Comparison of ENCODE assay signal across 8 cellular contexts in genomic region chr12:77152623-77153193, GRCh38.
DNase-seq lines count a peak whose midpoint lies in the region; ATAC-seq, FAIRE-seq and TF ChIP-seq lines count a peak whose summit lies in the region.

No MANE protein-coding gene starts in this region.

- H3K4me3 ChIP-seq in IMR-90 (ENCODE audit: insufficient read depth, low read depth, low read length) (no peak overlapping the region), breast epithelium (no peak overlapping the region)

- H3K27me3 Mint-ChIP-seq in activated naive CD4-positive, alpha-beta T cell treated with anti-CD3 and anti-CD28 coated beads for 36 hours (ENCODE audit: low read depth) = no peaks in the 10 kb centered on the region

- no peak overlapping the region for H3K23ac ChIP-seq in IMR-90 (ENCODE audit: low read depth, low read length)

- ATAC-seq in IMR-90 (ENCODE audit: low read depth) = peak; percentile 54; the same call in 1 of the 2 replicates

- H3K4me1 ChIP-seq in IMR-90 (ENCODE audit: control insufficient read depth, insufficient read depth, low read length) = no peaks in the 10 kb centered on the region
- H3K4me1 ChIP-seq in breast epithelium = no peaks in the 10 kb centered on the region

- H4K5ac ChIP-seq in IMR-90 (ENCODE audit: low read depth, low read length) = no peak overlapping the region

- H3K27ac Mint-ChIP-seq in activated naive CD4-positive, alpha-beta T cell treated with anti-CD3 and anti-CD28 coated beads for 36 hours = no peak overlapping the region

- DNase-seq in IMR-90 = peak; percentile 56
- no peak for DNase-seq in breast epithelium (ENCODE audit: low spot score in 2 of 2)
- peak; percentile 46 for DNase-seq in medulla oblongata (ENCODE audit: extremely low spot score)
- no peak for DNase-seq in activated CD4-positive, CD25-positive, alpha-beta regulatory T cell treated with anti-CD3 and anti-CD28 coated beads, Interleukin-2, amount 50 U/mL, for 72 hours
- DNase-seq in activated T-cell treated with anti-CD3 and anti-CD28 coated beads, Interleukin-2, amount 50 U/mL, for 48 hours = no peak
- no peak for DNase-seq in GM19239 (ENCODE audit: insufficient read length, low spot score)
- DNase-seq in activated naive CD4-positive, alpha-beta T cell treated with anti-CD3 and anti-CD28 coated beads for 36 hours = no peak

- no CpG with 5 or more reads among the region's 2 CpGs for WGBS in IMR-90 (ENCODE audit: extremely low coverage in 2 of 2, insufficient read length in 1 of 2), 2 experiments

- peaks cover 1% of the 10 kb centered on the region for H3K9me3 Mint-ChIP-seq in activated naive CD4-positive, alpha-beta T cell treated with anti-CD3 and anti-CD28 coated beads for 36 hours

- H3K27me3 ChIP-seq in IMR-90 (ENCODE audit: control insufficient read depth, insufficient read depth, low read length) (no peaks in the 10 kb centered on the region), breast epithelium (no peaks in the 10 kb centered on the region)

- TF ChIP-seq CTCF in C4-2B (conservative IDR thresholded peaks at IDR 0.05) (peak; percentile 74), IMR-90 (conservative IDR thresholded peaks at IDR 0.05; ENCODE audit: low read depth, low read length) (peak; percentile 65), breast epithelium (IDR thresholded peaks at IDR 0.05) (peak in 2 of 3 donors; percentile 42 to 44)

- H2BK20ac ChIP-seq in IMR-90 (ENCODE audit: low read depth, low read length) = no peak overlapping the region

- no peak overlapping the region for H3K4me3 Mint-ChIP-seq in activated naive CD4-positive, alpha-beta T cell treated with anti-CD3 and anti-CD28 coated beads for 36 hours

- dilution Hi-C loops in IMR-90 (cut with HindIII; ENCODE audit: low sequenced_read_pairs, unreplicated experiment) = loop anchor here (25.0 kb wide), 1 partner anchor 535 kb away; no protein-coding TSS in a partner anchor

- TF ChIP-seq POLR2A in IMR-90 (IDR thresholded peaks at IDR 0.05; ENCODE audit: low read depth, low read length) (no peak), breast epithelium (IDR thresholded peaks at IDR 0.05) (no peak)

- H3K27ac ChIP-seq in C4-2B = no peak overlapping the region
- H3K27ac ChIP-seq in IMR-90 (ENCODE audit: insufficient read depth, low read length) = no peak overlapping the region
- H3K27ac ChIP-seq in breast epithelium = no peak overlapping the region

- H3K36me3 ChIP-seq in IMR-90 (ENCODE audit: control insufficient read depth, insufficient read depth, low read length) (no peaks in the 10 kb centered on the region), breast epithelium (no peaks in the 10 kb centered on the region)

- no peaks in the 10 kb centered on the region for H3K9me3 ChIP-seq in IMR-90 (ENCODE audit: control insufficient read depth, insufficient read depth, low read length)
- no peaks in the 10 kb centered on the region for H3K9me3 ChIP-seq in breast epithelium

- H2AFZ ChIP-seq in IMR-90 (replicated peaks; ENCODE audit: low read length, poor library complexity) = no peak overlapping the region

- in situ Hi-C loops in IMR-90 (cut with MboI; ENCODE audit: low sequenced_read_pairs) = loop anchor here (5.0 kb wide), 1 partner anchor 530 kb away; no protein-coding TSS in a partner anchor

- no peak overlapping the region for H3K9ac ChIP-seq in IMR-90 (ENCODE audit: low read depth, low read length)

- H4K20me1 ChIP-seq in IMR-90 (ENCODE audit: insufficient read depth, low read length) = no peaks in the 10 kb centered on the region

- no peak overlapping the region for H3K18ac ChIP-seq in IMR-90 (ENCODE audit: low read depth, low read length)

- H3K14ac ChIP-seq in IMR-90 (replicated peaks; ENCODE audit: low read depth, low read length) = no peak overlapping the region

- H3K56ac ChIP-seq in IMR-90 (ENCODE audit: extremely low read depth, insufficient read depth, low read length) = no peak overlapping the region

- no TSS peak for BruUV-seq in IMR-90 (replicated peaks; lab: Mats Ljungman, UMichigan)

- H2BK120ac ChIP-seq in IMR-90 (ENCODE audit: low read depth, low read length) = no peak overlapping the region

- H4K91ac ChIP-seq in IMR-90 (ENCODE audit: insufficient read depth, low read depth, low read length) = no peak overlapping the region

- CTCF ChIA-PET in IMR-90 (lab: Yijun Ruan, JAX) = interaction anchor here (0.7 to 1.8 kb wide), 9 partner anchors 9 to 710 kb away, joined by 3 to 11 read pairs (median 3); no protein-coding TSS in a partner anchor
- CTCF ChIA-PET in activated naive CD4-positive, alpha-beta T cell treated with anti-CD3 and anti-CD28 coated beads for 36 hours (lab: Charles Lee) = interaction anchor here (0.7 kb wide), 1 partner anchor 297 kb away, joined by 3 read pairs; no protein-coding TSS in a partner anchor

- no peak overlapping the region for H3K4ac ChIP-seq in IMR-90 (ENCODE audit: low read depth, low read length)

- TF ChIP-seq RAD21 in IMR-90 (IDR thresholded peaks at IDR 0.05; ENCODE audit: low read length) = peak; percentile 76

- no peak for FAIRE-seq in GM19239 (lab: Jason Lieb, UNC)

- no peaks in the 10 kb centered on the region for H3K9me1 ChIP-seq in IMR-90 (ENCODE audit: insufficient read depth, low read length)

- no peaks in the 10 kb centered on the region for H3K36me3 Mint-ChIP-seq in activated naive CD4-positive, alpha-beta T cell treated with anti-CD3 and anti-CD28 coated beads for 36 hours (ENCODE audit: low read depth)

- no peak overlapping the region for H2BK15ac ChIP-seq in IMR-90 (ENCODE audit: low read depth, low read length)

- POLR2A ChIA-PET in IMR-90 (lab: Charles Lee; ENCODE audit: unreplicated experiment) = no interaction called here

- H4K8ac ChIP-seq in IMR-90 (ENCODE audit: low read depth in 2 of 2, low read length in 2 of 2) = no peak overlapping the region

- H3K4me1 Mint-ChIP-seq in activated naive CD4-positive, alpha-beta T cell treated with anti-CD3 and anti-CD28 coated beads for 36 hours (ENCODE audit: low read depth) = no peaks in the 10 kb centered on the region

- no peak overlapping the region for H2AK5ac ChIP-seq in IMR-90 (ENCODE audit: low read depth, low read length)

- H2BK5ac ChIP-seq in IMR-90 (ENCODE audit: low read depth, low read length, poor library complexity, severe bottlenecking) = no peak overlapping the region

- H2AK9ac ChIP-seq in IMR-90 (replicated peaks; ENCODE audit: low read depth, low read length, poor library complexity) = no peak overlapping the region

- no peak overlapping the region for H3K4me2 ChIP-seq in IMR-90 (ENCODE audit: low read depth, low read length)

- intact Hi-C loops in IMR-90 (cut with micrococcal nuclease) = loop anchor here (1.0 to 5.0 kb wide), 3 partner anchors 170 to 772 kb away; no protein-coding TSS in a partner anchor
- intact Hi-C loops in breast epithelium (cut with DNase I; ENCODE audit: low total_unique reads) = no loop called here
- intact Hi-C loops in activated naive CD4-positive, alpha-beta T cell treated with anti-CD3 and anti-CD28 coated beads for 36 hours (cut with micrococcal nuclease) = no loop called here

- H3K79me1 ChIP-seq in IMR-90 (ENCODE audit: low read depth in 1 of 2, low read length in 2 of 2) = no peaks in the 10 kb centered on the region

TF ChIP-seq in IMR-90, 13 proteins besides CTCF, POLR2A, EP300 and RAD21:
- TF ChIP-seq SMC3 (IDR thresholded peaks at IDR 0.05; ENCODE audit: low read depth, low read length) (peak; percentile 71), RFX5 (IDR thresholded peaks at IDR 0.05; ENCODE audit: low read depth, low read length) (no peak)
TF ChIP-seq in IMR-90: peak in this region for 1.

Comparison
In these comparisons a context has a peak if more than half of its experiments do, and no peak if none do; other contexts are left out.
1. DNase-seq: peak in IMR-90 (single experiment) and medulla oblongata (single experiment); none in breast epithelium (0 of 2), activated CD4-positive, CD25-positive, alpha-beta regulatory T cell treated with anti-CD3 and anti-CD28 coated beads, Interleukin-2, amount 50 U/mL, for 72 hours (single experiment), activated T-cell treated with anti-CD3 and anti-CD28 coated beads, Interleukin-2, amount 50 U/mL, for 48 hours (0 of 2), GM19239 (single experiment) and activated naive CD4-positive, alpha-beta T cell treated with anti-CD3 and anti-CD28 coated beads for 36 hours (single experiment).
2. Peak in every context shown above with its lines, with median percentiles within 50 percentile points of each other: CTCF ChIP-seq.